Comparison of ENCODE assay signal across 24 cellular contexts in genomic region chr4:86031927-86032326, GRCh38.
DNase-seq lines count a peak whose midpoint lies in the region; ATAC-seq, FAIRE-seq and TF ChIP-seq lines count a peak whose summit lies in the region.
"Had no signal": no experiment of that assay in that cellular context is flagged by ENCODE, and none has a peak within 500 bp of the region (broad histone marks: within the 10 kb centered on the region; RNA-seq: fewer than 3 reads in every experiment).

No MANE protein-coding gene starts in this region.

- TF ChIP-seq CTCF in heart right ventricle (IDR thresholded peaks at IDR 0.05) = no peak
- TF ChIP-seq CTCF in astrocyte (IDR thresholded peaks at IDR 0.05; ENCODE audit: insufficient read depth, low read depth, low read length) = no peak
- TF ChIP-seq CTCF in fibroblast of the aortic adventitia (IDR thresholded peaks at IDR 0.05; ENCODE audit: insufficient read depth, low read length) = no peak
- no peak for TF ChIP-seq CTCF in thyroid gland (IDR thresholded peaks at IDR 0.05)

- H3K36me3 ChIP-seq in heart right ventricle (no peaks in the 10 kb centered on the region), astrocyte (ENCODE audit: insufficient read depth, low read length) (no peaks in the 10 kb centered on the region), thyroid gland (no peaks in the 10 kb centered on the region)
- H3K36me3 ChIP-seq: SJCRH30 had no signal

- H3K4me3 Mint-ChIP-seq in astrocyte (ENCODE audit: unreplicated experiment) = no peak overlapping the region
- H3K4me3 Mint-ChIP-seq: activated B cell treated with CpG ODN at 0.5 μM for 24 hours; activated CD4-positive, alpha-beta memory T cell treated with anti-CD3 and anti-CD28 coated beads, Interleukin-2, amount 10 ng/mL, durations not matched to agents 7 days and 5 days; dendritic cell treated with granulocyte-macrophage colony-stimulating factor and Interleukin-4, amounts not matched to agents 40 ng/mL and 50 ng/mL, for 4 days; H9; immature natural killer cell; naive B cell had no signal

- peaks cover 17% of the 10 kb centered on the region for H3K4me1 Mint-ChIP-seq in astrocyte (ENCODE audit: low read depth, unreplicated experiment)
- H3K4me1 Mint-ChIP-seq: activated B cell treated with CpG ODN at 0.5 μM for 24 hours; activated CD4-positive, alpha-beta memory T cell treated with anti-CD3 and anti-CD28 coated beads, Interleukin-2, amount 10 ng/mL, durations not matched to agents 7 days and 5 days; immature natural killer cell; naive B cell had no signal

- no peaks in the 10 kb centered on the region for H3K27me3 Mint-ChIP-seq in astrocyte (ENCODE audit: low read depth, unreplicated experiment)
- H3K27me3 Mint-ChIP-seq: activated CD4-positive, alpha-beta memory T cell treated with anti-CD3 and anti-CD28 coated beads, Interleukin-2, amount 10 ng/mL, durations not matched to agents 7 days and 5 days; dendritic cell treated with granulocyte-macrophage colony-stimulating factor and Interleukin-4, amounts not matched to agents 40 ng/mL and 50 ng/mL, for 4 days had no signal

- intact Hi-C loops in heart right ventricle (cut with DNase I) (loop anchor here in 1 of 10 donors (10.0 kb wide), 1 partner anchor 57 kb away; no protein-coding TSS in a partner anchor), left ventricle myocardium superior (cut with micrococcal nuclease) (no loop called here), thyroid gland (cut with DNase I) (no loop called here)

- no peak for DNase-seq in heart right ventricle
- DNase-seq in left ventricle myocardium superior = no peak
- DNase-seq in astrocyte (ENCODE audit: low read depth) = no peak
- DNase-seq in fibroblast of the aortic adventitia (ENCODE audit: low read depth) = peak; percentile 25
- DNase-seq in thyroid gland = no peak
- no peak for DNase-seq in cerebellar nuclear complex (lab: John Stamatoyannopoulos, UW)
- DNase-seq in NCI-H446 (lab: John Stamatoyannopoulos, UW) = no peak
- no peak for DNase-seq in activated naive CD4-positive, alpha-beta T cell treated with anti-CD3 and anti-CD28 coated beads, Interleukin-2, amount 50 U/mL, for 72 hours (ENCODE audit: low spot score in 2 of 2)
- DNase-seq: activated B cell treated with CpG ODN at 0.5 μM for 24 hours; activated CD4-positive, alpha-beta memory T cell treated with anti-CD3 and anti-CD28 coated beads, Interleukin-2, amount 10 ng/mL, durations not matched to agents 7 days and 5 days; activated naive CD4-positive, alpha-beta T cell treated with Interleukin-2 at 50 U/mL for 16 hours; erythroblast; H9; immature natural killer cell; naive B cell; NCI-H1436; NCI-H2171; posterior cingulate gyrus; SJCRH30; small intestine; stimulated activated CD4-positive, alpha-beta T cell treated with anti-CD3 and anti-CD28 coated beads, Interleukin-4, amount 100 ng/mL, for 1 hour had no signal

- H3K4me2 ChIP-seq in astrocyte (ENCODE audit: low read length) = peak overlapping the region; percentile 68

- H3K4me3 ChIP-seq in heart right ventricle (no peak overlapping the region), astrocyte (ENCODE audit: insufficient read depth, low read depth, low read length) (no peak overlapping the region), fibroblast of the aortic adventitia (ENCODE audit: low read depth, low read length) (no peak overlapping the region), thyroid gland (replicated peaks in 1 of 3) (no peak overlapping the region)
- H3K4me3 ChIP-seq: SJCRH30 had no signal

- H3K9me3 ChIP-seq in heart right ventricle (no peaks in the 10 kb centered on the region), astrocyte (ENCODE audit: insufficient read depth, low read depth, low read length) (no peaks in the 10 kb centered on the region), thyroid gland (no peaks in the 10 kb centered on the region)
- H3K9me3 ChIP-seq: SJCRH30 had no signal

- no peak for FAIRE-seq in astrocyte (lab: Jason Lieb, UNC)
- FAIRE-seq: A204.1, D721Med, small intestine had no signal

- no peaks in the 10 kb centered on the region for H3K79me2 ChIP-seq in astrocyte (ENCODE audit: insufficient read depth, low read length)

- H3K27me3 ChIP-seq in heart right ventricle = no peaks in the 10 kb centered on the region
- no peaks in the 10 kb centered on the region for H3K27me3 ChIP-seq in astrocyte (ENCODE audit: insufficient read depth, low read length)
- H3K27me3 ChIP-seq in thyroid gland = no peaks in the 10 kb centered on the region
- H3K27me3 ChIP-seq: SJCRH30 had no signal

- H3K27ac Mint-ChIP-seq in astrocyte (ENCODE audit: unreplicated experiment) = peak overlapping the region; percentile 72
- H3K27ac Mint-ChIP-seq in activated naive CD4-positive, alpha-beta T cell treated with anti-CD3 and anti-CD28 coated beads, Interleukin-2, amount 50 U/mL, for 72 hours = no peak overlapping the region
- H3K27ac Mint-ChIP-seq: activated B cell treated with CpG ODN at 0.5 μM for 24 hours; activated CD4-positive, alpha-beta memory T cell treated with anti-CD3 and anti-CD28 coated beads, Interleukin-2, amount 10 ng/mL, durations not matched to agents 7 days and 5 days; dendritic cell treated with granulocyte-macrophage colony-stimulating factor and Interleukin-4, amounts not matched to agents 40 ng/mL and 50 ng/mL, for 4 days; H9; immature natural killer cell; naive B cell had no signal

- H3K27ac ChIP-seq in heart right ventricle = peak overlapping the region in 6 of 10 donors; percentile 71 to 85 (median 76)
- no peak overlapping the region for H3K27ac ChIP-seq in astrocyte (ENCODE audit: low read depth, low read length)
- H3K27ac ChIP-seq in thyroid gland = peak overlapping the region; percentile 86 to 93 (median 86)
- H3K27ac ChIP-seq: SJCRH30 had no signal

- H3K9me3 Mint-ChIP-seq in astrocyte (ENCODE audit: unreplicated experiment) = no peaks in the 10 kb centered on the region
- H3K9me3 Mint-ChIP-seq in activated naive CD4-positive, alpha-beta T cell treated with anti-CD3 and anti-CD28 coated beads, Interleukin-2, amount 50 U/mL, for 72 hours = peaks cover 0 to 6% of the 10 kb centered on the region in 2 donors
- H3K9me3 Mint-ChIP-seq: activated B cell treated with CpG ODN at 0.5 μM for 24 hours; activated CD4-positive, alpha-beta memory T cell treated with anti-CD3 and anti-CD28 coated beads, Interleukin-2, amount 10 ng/mL, durations not matched to agents 7 days and 5 days; dendritic cell treated with granulocyte-macrophage colony-stimulating factor and Interleukin-4, amounts not matched to agents 40 ng/mL and 50 ng/mL, for 4 days; H9; naive B cell had no signal

- ATAC-seq in heart right ventricle (no peak), left ventricle myocardium superior (no peak)
- no peak for ATAC-seq in activated naive CD4-positive, alpha-beta T cell treated with anti-CD3 and anti-CD28 coated beads, Interleukin-2, amount 50 U/mL, for 72 hours

- no peak overlapping the region for H3K9ac ChIP-seq in astrocyte (ENCODE audit: low read length)

- H3K4me1 ChIP-seq in heart right ventricle (peaks cover 0 to 28% (median 18%) of the 10 kb centered on the region in 9 donors), astrocyte (ENCODE audit: insufficient read depth, low read length) (peaks cover 27% of the 10 kb centered on the region), thyroid gland (peaks cover 20 to 21% of the 10 kb centered on the region in 2 donors)

- no peaks in the 10 kb centered on the region for H3K36me3 Mint-ChIP-seq in astrocyte (ENCODE audit: low read depth, unreplicated experiment)
- peaks cover 0 to 8% of the 10 kb centered on the region in 2 donors for H3K36me3 Mint-ChIP-seq in activated naive CD4-positive, alpha-beta T cell treated with anti-CD3 and anti-CD28 coated beads, Interleukin-2, amount 50 U/mL, for 72 hours
- H3K36me3 Mint-ChIP-seq: naive B cell had no signal

- WGBS in heart right ventricle, 2 donors = 91 to 97% methylated on average over 3 of the region's 3 CpGs
- WGBS in thyroid gland, 2 donors = 83 to 88% methylated on average over 3 of the region's 3 CpGs

- H4K20me1 ChIP-seq in astrocyte (ENCODE audit: insufficient read depth, low read length) = no peaks in the 10 kb centered on the region

- no peak for TF ChIP-seq POLR2A in thyroid gland (IDR thresholded peaks at IDR 0.05)

- no peak overlapping the region for H2AFZ ChIP-seq in astrocyte (ENCODE audit: low read depth, low read length)
